ENCODE assay signal across 14 cellular contexts in the genomic region with DNA sequence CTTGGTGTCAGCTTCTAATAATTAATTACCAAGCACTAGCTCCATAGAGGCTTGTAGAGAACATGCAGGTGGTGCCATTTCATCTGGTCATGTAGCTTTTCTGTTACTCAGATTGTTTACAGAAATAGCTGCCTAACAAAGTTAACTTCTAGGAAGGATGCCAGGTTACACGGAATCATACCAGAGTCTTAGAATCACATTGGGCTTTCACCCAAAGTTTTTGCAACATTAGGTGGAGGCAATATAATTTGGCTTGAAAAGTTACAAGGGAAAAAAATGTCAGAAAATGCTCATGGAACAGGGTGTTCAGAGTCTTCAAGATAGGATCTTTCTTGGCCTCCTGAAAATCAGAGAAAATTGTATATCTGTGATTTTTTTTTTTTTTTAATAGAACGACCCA.
DNase-seq lines count a peak whose midpoint lies in the region; ATAC-seq and TF ChIP-seq lines count a peak whose summit lies in the region.
"Had no signal": no experiment of that assay in that cellular context is flagged by ENCODE, and none has a peak within 500 bp of the region (broad histone marks: within the 10 kb centered on the region; RNA-seq: fewer than 3 reads in every experiment).

No MANE protein-coding gene starts in this region.

- WGBS in GM23248 (ENCODE audit: low coverage in 1 of 2, low lambda C conversion rate in 2 of 2, missing lambda C conversion rate in 2 of 2), 2 experiments: 0 to 3% methylated on average over 2 of the region's 2 CpGs

- CTCF ChIA-PET in Calu3 (lab: Charles Lee): interaction anchor here (0.6 to 1.6 kb wide), 2 partner anchors 19 to 622 kb away, joined by 3 read pairs; no protein-coding TSS in a partner anchor

- peaks cover 6% of the 10 kb centered on the region for H3F3A ChIP-seq in GM23248 (ENCODE audit: insufficient read depth)

- H2AFZ ChIP-seq in GM23248: no peak overlapping the region
- H2AFZ ChIP-seq: PC-9 had no signal

- no peaks in the 10 kb centered on the region for H3K79me2 ChIP-seq in GM23248 (ENCODE audit: insufficient read depth)

- no peaks in the 10 kb centered on the region for H4K20me1 ChIP-seq in GM23248 (ENCODE audit: insufficient read depth)

- H3K9ac ChIP-seq in GM23248: no peak overlapping the region

- no peaks in the 10 kb centered on the region for H3K36me3 ChIP-seq in GM23248 (ENCODE audit: low read depth)

- no peak overlapping the region for H3K27ac ChIP-seq in GM23248
- H3K27ac ChIP-seq: PC-9 had no signal

- TF ChIP-seq CTCF in fibroblast of villous mesenchyme (IDR thresholded peaks at IDR 0.05; ENCODE audit: insufficient read depth, low read depth, low read length): no peak
- no peak for TF ChIP-seq CTCF in Calu3 (IDR thresholded peaks at IDR 0.05; ENCODE audit: unreplicated experiment)

- H3K4me2 ChIP-seq in GM23248 (ENCODE audit: unreplicated experiment): no peak overlapping the region
- H3K4me2 ChIP-seq: PC-9 had no signal

- H3K4me1 ChIP-seq in GM23248 (ENCODE audit: insufficient read depth): peaks cover 4% of the 10 kb centered on the region

- in situ Hi-C loops in GM23248 (cut with MboI): no loop called here

- H3K9me3 ChIP-seq in GM23248 (ENCODE audit: low read depth): no peaks in the 10 kb centered on the region

- H3K9me3 Mint-ChIP-seq in activated T-helper 17 cell treated with anti-CD3 and anti-CD28 coated beads, Interleukin-2, amount 50 U/mL, for 72 hours: peaks cover 4% of the 10 kb centered on the region
- H3K9me3 Mint-ChIP-seq in stimulated activated effector memory CD8-positive, alpha-beta T cell treated with anti-CD3 and anti-CD28 coated beads, Interleukin-12 subunit alpha, Interleukin-12 subunit beta, amount 100 ng/mL, for 72 hours: peaks cover 6% of the 10 kb centered on the region
- H3K9me3 Mint-ChIP-seq in Calu3 (ENCODE audit: low read depth, unreplicated experiment): no peaks in the 10 kb centered on the region

- no peak for ATAC-seq in activated T-helper 17 cell treated with anti-CD3 and anti-CD28 coated beads, Interleukin-2, amount 50 U/mL, for 72 hours (replicated peaks)
- ATAC-seq in stimulated activated effector memory CD8-positive, alpha-beta T cell treated with anti-CD3 and anti-CD28 coated beads, Interleukin-12 subunit alpha, Interleukin-12 subunit beta, amount 100 ng/mL, for 72 hours: no peak
- no peak for ATAC-seq in GM21737 (IDR thresholded peaks at IDR 0.05; ENCODE audit: unreplicated experiment)

- no peaks in the 10 kb centered on the region for H3K27me3 Mint-ChIP-seq in activated T-helper 17 cell treated with anti-CD3 and anti-CD28 coated beads, Interleukin-2, amount 50 U/mL, for 72 hours
- H3K27me3 Mint-ChIP-seq in Calu3 (ENCODE audit: unreplicated experiment): no peaks in the 10 kb centered on the region
- H3K27me3 Mint-ChIP-seq: activated naive CD4-positive, alpha-beta T cell treated with anti-CD3 and anti-CD28 coated beads, Interleukin-2, amount 10 ng/mL, durations not matched to agents 7 days and 5 days; naive B cell had no signal

- H3K27me3 ChIP-seq in GM23248 (replicated peaks; ENCODE audit: insufficient read depth): no peaks in the 10 kb centered on the region

- peak; percentile 94 for DNase-seq in GM23248
- DNase-seq in fibroblast of villous mesenchyme (ENCODE audit: low read depth): peak; percentile 54
- DNase-seq in stimulated activated effector memory CD8-positive, alpha-beta T cell treated with anti-CD3 and anti-CD28 coated beads, Interleukin-12 subunit alpha, Interleukin-12 subunit beta, amount 100 ng/mL, for 72 hours (ENCODE audit: low spot score in 2 of 2): no peak
- DNase-seq in Calu3: no peak
- DNase-seq in effector CD8-positive, alpha-beta T cell (lab: John Stamatoyannopoulos, UW): no peak
- no peak for DNase-seq in DMS153 treated with DMSO at 0.1 percent for 48 hours (lab: John Stamatoyannopoulos, UW; ENCODE audit: unreplicated experiment)
- DNase-seq: activated naive CD4-positive, alpha-beta T cell treated with anti-CD3 and anti-CD28 coated beads, Interleukin-2, amount 10 ng/mL, durations not matched to agents 7 days and 5 days; glutamatergic neuron; naive B cell; PC-9; trophoblast cell had no signal

- H3K36me3 Mint-ChIP-seq in activated T-helper 17 cell treated with anti-CD3 and anti-CD28 coated beads, Interleukin-2, amount 50 U/mL, for 72 hours (ENCODE audit: low read depth): peaks cover 12% of the 10 kb centered on the region
- H3K36me3 Mint-ChIP-seq in stimulated activated effector memory CD8-positive, alpha-beta T cell treated with anti-CD3 and anti-CD28 coated beads, Interleukin-12 subunit alpha, Interleukin-12 subunit beta, amount 100 ng/mL, for 72 hours: peaks cover 27% of the 10 kb centered on the region
- H3K36me3 Mint-ChIP-seq in Calu3 (ENCODE audit: insufficient read depth, unreplicated experiment): no peaks in the 10 kb centered on the region

- H3K4me3 ChIP-seq in GM23248: no peak overlapping the region
- H3K4me3 ChIP-seq in fibroblast of villous mesenchyme (ENCODE audit: low read depth, low read length): no peak overlapping the region
- H3K4me3 ChIP-seq: PC-9 had no signal

- no TSS peak for BruUV-seq in Calu3 (replicated peaks; lab: Mats Ljungman, UMichigan)

- intact Hi-C loops in Calu3 (cut with micrococcal nuclease; ENCODE audit: unreplicated experiment): no loop called here

- H3K9me2 ChIP-seq in GM23248 (ENCODE audit: insufficient read depth): no peaks in the 10 kb centered on the region

- H3K4me3 Mint-ChIP-seq in activated T-helper 17 cell treated with anti-CD3 and anti-CD28 coated beads, Interleukin-2, amount 50 U/mL, for 72 hours: no peak overlapping the region
- H3K4me3 Mint-ChIP-seq in stimulated activated effector memory CD8-positive, alpha-beta T cell treated with anti-CD3 and anti-CD28 coated beads, Interleukin-12 subunit alpha, Interleukin-12 subunit beta, amount 100 ng/mL, for 72 hours: no peak overlapping the region
- H3K4me3 Mint-ChIP-seq in Calu3 (ENCODE audit: low read depth, unreplicated experiment): no peak overlapping the region
- H3K4me3 Mint-ChIP-seq: activated naive CD4-positive, alpha-beta T cell treated with anti-CD3 and anti-CD28 coated beads, Interleukin-2, amount 10 ng/mL, durations not matched to agents 7 days and 5 days; naive B cell; T-helper 2 cell treated with Interferon-gamma antibody and Interleukin-4, amounts not matched to agents 5 μg/mL and 100 μg/mL, for 36 hours had no signal

- H3K27ac Mint-ChIP-seq in activated T-helper 17 cell treated with anti-CD3 and anti-CD28 coated beads, Interleukin-2, amount 50 U/mL, for 72 hours: peak overlapping the region; percentile 89
- peak overlapping the region; percentile 93 for H3K27ac Mint-ChIP-seq in stimulated activated effector memory CD8-positive, alpha-beta T cell treated with anti-CD3 and anti-CD28 coated beads, Interleukin-12 subunit alpha, Interleukin-12 subunit beta, amount 100 ng/mL, for 72 hours
- H3K27ac Mint-ChIP-seq in Calu3 (ENCODE audit: unreplicated experiment): no peak overlapping the region
- H3K27ac Mint-ChIP-seq: activated naive CD4-positive, alpha-beta T cell treated with anti-CD3 and anti-CD28 coated beads, Interleukin-2, amount 10 ng/mL, durations not matched to agents 7 days and 5 days; T-helper 2 cell treated with Interferon-gamma antibody and Interleukin-4, amounts not matched to agents 5 μg/mL and 100 μg/mL, for 36 hours had no signal

- H3K4me1 Mint-ChIP-seq in activated T-helper 17 cell treated with anti-CD3 and anti-CD28 coated beads, Interleukin-2, amount 50 U/mL, for 72 hours: peaks cover 32% of the 10 kb centered on the region
- H3K4me1 Mint-ChIP-seq in stimulated activated effector memory CD8-positive, alpha-beta T cell treated with anti-CD3 and anti-CD28 coated beads, Interleukin-12 subunit alpha, Interleukin-12 subunit beta, amount 100 ng/mL, for 72 hours: peaks cover 47% of the 10 kb centered on the region
- H3K4me1 Mint-ChIP-seq in Calu3 (ENCODE audit: low read depth, unreplicated experiment): no peaks in the 10 kb centered on the region

Comparison
In these comparisons a context has a peak if more than half of its experiments do, and no peak if none do; other contexts are left out.
1. DNase-seq: peak in GM23248 (single experiment) and fibroblast of villous mesenchyme (single experiment); none in stimulated activated effector memory CD8-positive, alpha-beta T cell treated with anti-CD3 and anti-CD28 coated beads, Interleukin-12 subunit alpha, Interleukin-12 subunit beta, amount 100 ng/mL, for 72 hours (0 of 2), Calu3 (single experiment), effector CD8-positive, alpha-beta T cell (single experiment) and DMS153 treated with DMSO at 0.1 percent for 48 hours (single experiment).